ENCODE assay signal across 8 cellular contexts in genomic region chr17:2215616-2216364, GRCh38.
DNase-seq lines count a peak whose midpoint lies in the region; ATAC-seq and TF ChIP-seq lines count a peak whose summit lies in the region.

No MANE protein-coding gene starts in this region.

- H3K4me1 Mint-ChIP-seq in activated CD4-positive, alpha-beta T cell treated with anti-CD3 and anti-CD28 coated beads, Interleukin-2, amount 10 ng/mL, durations not matched to agents 7 days and 5 days, result peaks cover 63% of the 10 kb centered on the region
- peaks cover 22% of the 10 kb centered on the region for H3K4me1 Mint-ChIP-seq in stimulated activated memory B cell treated with anti-CD40 and anti-IgM and Interleukin-4, amounts not matched to agents 10 μg/mL and 1 μg/mL and 100 μg/mL, for 72 hours

- H3K27ac Mint-ChIP-seq in activated CD4-positive, alpha-beta T cell treated with anti-CD3 and anti-CD28 coated beads, Interleukin-2, amount 10 ng/mL, durations not matched to agents 7 days and 5 days, result peak overlapping the region; percentile 96
- peak overlapping the region; percentile 89 for H3K27ac Mint-ChIP-seq in stimulated activated memory B cell treated with anti-CD40 and anti-IgM and Interleukin-4, amounts not matched to agents 10 μg/mL and 1 μg/mL and 100 μg/mL, for 72 hours

- CTCF ChIA-PET in AG04450 (lab: Charles Lee), result interaction anchor here (0.7 kb wide), 1 partner anchor 79 kb away, joined by 3 read pairs; no protein-coding TSS in a partner anchor
- CTCF ChIA-PET in activated CD4-positive, alpha-beta T cell treated with anti-CD3 and anti-CD28 coated beads, Interleukin-2, amount 10 ng/mL, durations not matched to agents 7 days and 5 days (lab: Charles Lee), result interaction anchor here (0.9 to 3.2 kb wide), 6 partner anchors 11 to 162 kb away, joined by 3 to 12 read pairs (median 4); partner anchors contain the start of gene HIC1

- peak overlapping the region; percentile 73 for H3K4me3 Mint-ChIP-seq in activated CD4-positive, alpha-beta T cell treated with anti-CD3 and anti-CD28 coated beads, Interleukin-2, amount 10 ng/mL, durations not matched to agents 7 days and 5 days
- peak overlapping the region; percentile 78 for H3K4me3 Mint-ChIP-seq in stimulated activated memory B cell treated with anti-CD40 and anti-IgM and Interleukin-4, amounts not matched to agents 10 μg/mL and 1 μg/mL and 100 μg/mL, for 72 hours

- H3K36me3 Mint-ChIP-seq in activated CD4-positive, alpha-beta T cell treated with anti-CD3 and anti-CD28 coated beads, Interleukin-2, amount 10 ng/mL, durations not matched to agents 7 days and 5 days (ENCODE audit: low read depth), result peaks cover 41% of the 10 kb centered on the region
- H3K36me3 Mint-ChIP-seq in stimulated activated memory B cell treated with anti-CD40 and anti-IgM and Interleukin-4, amounts not matched to agents 10 μg/mL and 1 μg/mL and 100 μg/mL, for 72 hours, result peaks cover 12% of the 10 kb centered on the region

- POLR2A ChIA-PET in AG04450 (lab: Yijun Ruan, JAX), result interaction anchor here (0.5 to 3.9 kb wide), 7 partner anchors 16 to 157 kb away, joined by 5 to 23 read pairs (median 8); no protein-coding TSS in a partner anchor
- POLR2A ChIA-PET in activated CD4-positive, alpha-beta T cell treated with anti-CD3 and anti-CD28 coated beads, Interleukin-2, amount 10 ng/mL, durations not matched to agents 7 days and 5 days (lab: Charles Lee), result interaction anchor here (0.8 kb wide), 1 partner anchor 158 kb away, joined by 3 read pairs; no protein-coding TSS in a partner anchor

- ATAC-seq in GM19328 (IDR thresholded peaks at IDR 0.05; ENCODE audit: unreplicated experiment) (peak; percentile 60), HG03469 (IDR thresholded peaks at IDR 0.05; ENCODE audit: unreplicated experiment) (peak; percentile 43), mucosa of descending colon (peak; percentile 85)
- peak; percentile 96 for ATAC-seq in stimulated activated memory B cell treated with anti-CD40 and anti-IgM and Interleukin-4, amounts not matched to agents 10 μg/mL and 1 μg/mL and 100 μg/mL, for 72 hours

- DNase-seq in AG04450 (ENCODE audit: low read depth, low spot score), result peak; percentile 85
- peak; percentile 85 for DNase-seq in activated CD4-positive, alpha-beta T cell treated with anti-CD3 and anti-CD28 coated beads, Interleukin-2, amount 10 ng/mL, durations not matched to agents 7 days and 5 days
- DNase-seq in dermis blood vessel endothelial cell, result peak; percentile 85
- peak; percentile 63 to 84 (median 75) for DNase-seq in mucosa of descending colon
- DNase-seq in middle frontal gyrus (ENCODE audit: extremely low spot score, low spot score), result no peak

- no peaks in the 10 kb centered on the region for H3K36me3 ChIP-seq in mucosa of descending colon (ENCODE audit: low read depth)

- H3K9me3 ChIP-seq in AG04450 (ENCODE audit: control insufficient read depth, insufficient read depth, low read length) (no peaks in the 10 kb centered on the region), mucosa of descending colon (no peaks in the 10 kb centered on the region)

- TF ChIP-seq CTCF in AG04450 (IDR thresholded peaks at IDR 0.05; ENCODE audit: low read depth, low read length), result no peak
- TF ChIP-seq CTCF in mucosa of descending colon (IDR thresholded peaks at IDR 0.05), result no peak

- no peaks in the 10 kb centered on the region for H3K27me3 Mint-ChIP-seq in activated CD4-positive, alpha-beta T cell treated with anti-CD3 and anti-CD28 coated beads, Interleukin-2, amount 10 ng/mL, durations not matched to agents 7 days and 5 days
- no peaks in the 10 kb centered on the region for H3K27me3 Mint-ChIP-seq in stimulated activated memory B cell treated with anti-CD40 and anti-IgM and Interleukin-4, amounts not matched to agents 10 μg/mL and 1 μg/mL and 100 μg/mL, for 72 hours

- peaks cover 6% of the 10 kb centered on the region for H3K9me3 Mint-ChIP-seq in activated CD4-positive, alpha-beta T cell treated with anti-CD3 and anti-CD28 coated beads, Interleukin-2, amount 10 ng/mL, durations not matched to agents 7 days and 5 days
- H3K9me3 Mint-ChIP-seq in stimulated activated memory B cell treated with anti-CD40 and anti-IgM and Interleukin-4, amounts not matched to agents 10 μg/mL and 1 μg/mL and 100 μg/mL, for 72 hours, result peaks cover 3% of the 10 kb centered on the region

- H3K4me3 ChIP-seq in AG04450 (ENCODE audit: low read depth, low read length) (peak overlapping the region; percentile 23), mucosa of descending colon (no peak overlapping the region)

- H3K4me1 ChIP-seq in mucosa of descending colon (ENCODE audit: low read depth), result no peaks in the 10 kb centered on the region

- H3K27me3 ChIP-seq in AG04450 (ENCODE audit: control insufficient read depth, insufficient read depth, low read length), result no peaks in the 10 kb centered on the region

- intact Hi-C loops in mucosa of descending colon (cut with DNase I, micrococcal nuclease), result no loop called here

- peak overlapping the region; percentile 100 for H3K27ac ChIP-seq in AG04450 (ENCODE audit: low read depth, low read length)

Comparison
In these comparisons a context has a peak if more than half of its experiments do, and no peak if none do; other contexts are left out.
1. ATAC-seq: peak in every context shown above with its lines; median percentile 96 in stimulated activated memory B cell treated with anti-CD40 and anti-IgM and Interleukin-4, amounts not matched to agents 10 μg/mL and 1 μg/mL and 100 μg/mL, for 72 hours; 85 in mucosa of descending colon; 60 in GM19328; 43 in HG03469.